ENCODE assay signal across 1 cellular context in genomic region chr14:91835920-91836843, GRCh38.
TF ChIP-seq lines count a peak whose summit lies in the region.

No MANE protein-coding gene starts in this region.

TF ChIP-seq in HEK293, 187 proteins besides CTCF, POLR2A, EP300 and RAD21 (continued from another document and continues in another):
- TF ChIP-seq ZNF449 (tag by site-specific recombination; IDR thresholded peaks at IDR 0.05) (no peak), ZNF529 (tag by site-specific recombination; IDR thresholded peaks at IDR 0.05; ENCODE audit: insufficient replicate concordance) (no peak), ZNF366 (tag by site-specific recombination; conservative IDR thresholded peaks at IDR 0.05) (no peak), ZNF830 (tag by site-specific recombination; IDR thresholded peaks at IDR 0.05; ENCODE audit: low read depth) (no peak), ZNF184 (tag by site-specific recombination; IDR thresholded peaks at IDR 0.05) (no peak), ZNF677 (tag by site-specific recombination; IDR thresholded peaks at IDR 0.05) (no peak), ZFP3 (tag by site-specific recombination; IDR thresholded peaks at IDR 0.05; ENCODE audit: low read depth) (no peak), ZNF660 (tag by site-specific recombination; IDR thresholded peaks at IDR 0.05) (no peak), ZNF157 (tag by site-specific recombination; IDR thresholded peaks at IDR 0.05) (no peak), KLF9 (tag by site-specific recombination; IDR thresholded peaks at IDR 0.05; ENCODE audit: low read depth) (peak; percentile 68), PBX3 (CRISPR knock-in tag; IDR thresholded peaks at IDR 0.05) (no peak), ZNF571 (tag by site-specific recombination; IDR thresholded peaks at IDR 0.05) (no peak), ZSCAN16 (tag by site-specific recombination; IDR thresholded peaks at IDR 0.05) (no peak), PRDM1 (tag by site-specific recombination; IDR thresholded peaks at IDR 0.05) (no peak), GLIS1 (tag by site-specific recombination; IDR thresholded peaks at IDR 0.05) (0 out of 2 replicates have a peak, but pooled peaks have one; percentile 18), BCL6B (tag by site-specific recombination; IDR thresholded peaks at IDR 0.05) (no peak), REST (tag by site-specific recombination; IDR thresholded peaks at IDR 0.05) (no peak), ZBTB7A (tag by site-specific recombination; IDR thresholded peaks at IDR 0.05; ENCODE audit: low read depth) (no peak), ZNF133 (tag by site-specific recombination; IDR thresholded peaks at IDR 0.05) (no peak), EGR2 (tag by site-specific recombination; IDR thresholded peaks at IDR 0.05; ENCODE audit: low read depth) (peak; percentile 85), OVOL3 (tag by site-specific recombination; IDR thresholded peaks at IDR 0.05) (no peak), RBAK (tag by site-specific recombination; IDR thresholded peaks at IDR 0.05) (no peak), ZNF610 (tag by site-specific recombination; IDR thresholded peaks at IDR 0.05; ENCODE audit: borderline replicate concordance) (no peak), ZNF19 (tag by site-specific recombination; IDR thresholded peaks at IDR 0.05; ENCODE audit: low read depth) (no peak), ZNF510 (tag by site-specific recombination; IDR thresholded peaks at IDR 0.05; ENCODE audit: insufficient replicate concordance) (no peak), PATZ1 (tag by site-specific recombination; IDR thresholded peaks at IDR 0.05) (peak; percentile 74), ZNF324 (tag by site-specific recombination; IDR thresholded peaks at IDR 0.05) (no peak), ZFP37 (tag by site-specific recombination; IDR thresholded peaks at IDR 0.05) (no peak), ZSCAN4 (tag by site-specific recombination; IDR thresholded peaks at IDR 0.05) (no peak), KLF16 (tag by site-specific recombination; IDR thresholded peaks at IDR 0.05) (no peak), ZNF169 (tag by site-specific recombination; IDR thresholded peaks at IDR 0.05) (no peak), GLI2 (tag by site-specific recombination; IDR thresholded peaks at IDR 0.05; ENCODE audit: borderline replicate concordance, low read depth) (no peak), ZNF211 (tag by site-specific recombination; IDR thresholded peaks at IDR 0.05; ENCODE audit: low read depth) (no peak), MEIS1 (CRISPR knock-in tag; IDR thresholded peaks at IDR 0.05; ENCODE audit: borderline replicate concordance) (no peak), HIC1 (tag by site-specific recombination; IDR thresholded peaks at IDR 0.05) (peak; percentile 79), ZNF555 (tag by site-specific recombination; conservative IDR thresholded peaks at IDR 0.05) (no peak), ZNF292 (tag by site-specific recombination; IDR thresholded peaks at IDR 0.05; ENCODE audit: borderline replicate concordance, low read depth) (no peak)
- TF ChIP-seq, protein P1, sequence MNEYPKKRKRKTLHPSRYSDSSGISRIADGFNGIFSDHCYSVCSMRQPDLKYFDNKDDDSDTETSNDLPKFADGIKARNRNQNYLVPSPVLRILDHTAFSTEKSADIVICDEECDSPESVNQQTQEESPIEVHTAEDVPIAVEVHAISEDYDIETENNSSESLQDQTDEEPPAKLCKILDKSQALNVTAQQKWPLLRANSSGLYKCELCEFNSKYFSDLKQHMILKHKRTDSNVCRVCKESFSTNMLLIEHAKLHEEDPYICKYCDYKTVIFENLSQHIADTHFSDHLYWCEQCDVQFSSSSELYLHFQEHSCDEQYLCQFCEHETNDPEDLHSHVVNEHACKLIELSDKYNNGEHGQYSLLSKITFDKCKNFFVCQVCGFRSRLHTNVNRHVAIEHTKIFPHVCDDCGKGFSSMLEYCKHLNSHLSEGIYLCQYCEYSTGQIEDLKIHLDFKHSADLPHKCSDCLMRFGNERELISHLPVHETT (tag by site-specific recombination; IDR thresholded peaks at IDR 0.05): no peak
- TF ChIP-seq, protein P2, sequence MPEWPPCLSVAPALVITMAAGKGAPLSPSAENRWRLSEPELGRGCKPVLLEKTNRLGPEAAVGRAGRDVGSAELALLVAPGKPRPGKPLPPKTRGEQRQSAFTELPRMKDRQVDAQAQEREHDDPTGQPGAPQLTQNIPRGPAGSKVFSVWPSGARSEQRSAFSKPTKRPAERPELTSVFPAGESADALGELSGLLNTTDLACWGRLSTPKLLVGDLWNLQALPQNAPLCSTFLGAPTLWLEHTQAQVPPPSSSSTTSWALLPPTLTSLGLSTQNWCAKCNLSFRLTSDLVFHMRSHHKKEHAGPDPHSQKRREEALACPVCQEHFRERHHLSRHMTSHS (tag by site-specific recombination; IDR thresholded peaks at IDR 0.05): no peak
- TF ChIP-seq, protein P3, sequence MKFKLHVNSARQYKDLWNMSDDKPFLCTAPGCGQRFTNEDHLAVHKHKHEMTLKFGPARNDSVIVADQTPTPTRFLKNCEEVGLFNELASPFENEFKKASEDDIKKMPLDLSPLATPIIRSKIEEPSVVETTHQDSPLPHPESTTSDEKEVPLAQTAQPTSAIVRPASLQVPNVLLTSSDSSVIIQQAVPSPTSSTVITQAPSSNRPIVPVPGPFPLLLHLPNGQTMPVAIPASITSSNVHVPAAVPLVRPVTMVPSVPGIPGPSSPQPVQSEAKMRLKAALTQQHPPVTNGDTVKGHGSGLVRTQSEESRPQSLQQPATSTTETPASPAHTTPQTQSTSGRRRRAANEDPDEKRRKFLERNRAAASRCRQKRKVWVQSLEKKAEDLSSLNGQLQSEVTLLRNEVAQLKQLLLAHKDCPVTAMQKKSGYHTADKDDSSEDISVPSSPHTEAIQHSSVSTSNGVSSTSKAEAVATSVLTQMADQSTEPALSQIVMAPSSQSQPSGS (tag by site-specific recombination; IDR thresholded peaks at IDR 0.05; ENCODE audit: low read depth): no peak
- TF ChIP-seq, protein P4, sequence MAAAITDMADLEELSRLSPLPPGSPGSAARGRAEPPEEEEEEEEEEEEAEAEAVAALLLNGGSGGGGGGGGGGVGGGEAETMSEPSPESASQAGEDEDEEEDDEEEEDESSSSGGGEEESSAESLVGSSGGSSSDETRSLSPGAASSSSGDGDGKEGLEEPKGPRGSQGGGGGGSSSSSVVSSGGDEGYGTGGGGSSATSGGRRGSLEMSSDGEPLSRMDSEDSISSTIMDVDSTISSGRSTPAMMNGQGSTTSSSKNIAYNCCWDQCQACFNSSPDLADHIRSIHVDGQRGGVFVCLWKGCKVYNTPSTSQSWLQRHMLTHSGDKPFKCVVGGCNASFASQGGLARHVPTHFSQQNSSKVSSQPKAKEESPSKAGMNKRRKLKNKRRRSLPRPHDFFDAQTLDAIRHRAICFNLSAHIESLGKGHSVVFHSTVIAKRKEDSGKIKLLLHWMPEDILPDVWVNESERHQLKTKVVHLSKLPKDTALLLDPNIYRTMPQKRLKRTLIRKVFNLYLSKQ (tag by site-specific recombination; IDR thresholded peaks at IDR 0.05; ENCODE audit: borderline replicate concordance): no peak
- TF ChIP-seq, protein P5, sequence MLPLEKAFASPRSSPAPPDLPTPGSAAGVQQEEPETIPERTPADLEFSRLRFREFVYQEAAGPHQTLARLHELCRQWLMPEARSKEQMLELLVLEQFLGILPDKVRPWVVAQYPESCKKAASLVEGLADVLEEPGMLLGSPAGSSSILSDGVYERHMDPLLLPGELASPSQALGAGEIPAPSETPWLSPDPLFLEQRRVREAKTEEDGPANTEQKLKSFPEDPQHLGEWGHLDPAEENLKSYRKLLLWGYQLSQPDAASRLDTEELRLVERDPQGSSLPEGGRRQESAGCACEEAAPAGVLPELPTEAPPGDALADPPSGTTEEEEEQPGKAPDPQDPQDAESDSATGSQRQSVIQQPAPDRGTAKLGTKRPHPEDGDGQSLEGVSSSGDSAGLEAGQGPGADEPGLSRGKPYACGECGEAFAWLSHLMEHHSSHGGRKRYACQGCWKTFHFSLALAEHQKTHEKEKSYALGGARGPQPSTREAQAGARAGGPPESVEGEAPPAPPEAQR (tag by site-specific recombination; IDR thresholded peaks at IDR 0.05): no peak
